Comparison of ENCODE assay signal across 9 cellular contexts in genomic region chr2:214810670-214811069, GRCh38. TPM values are rescaled to one million over a fixed set of nuclear protein-coding genes. Genes with fewer than 3 reads are reported as not detected.
A peak's percentile ranks its signal among the peaks of the same experiment; 100 is the strongest.
DNase-seq lines count a peak whose midpoint lies in the region; ATAC-seq and TF ChIP-seq lines count a peak whose summit lies in the region.
"Had no signal": no experiment of that assay in that cellular context is flagged by ENCODE, and none has a peak within 500 bp of the region (broad histone marks: within the 10 kb centered on the region; RNA-seq: fewer than 3 reads in every experiment).

No MANE protein-coding gene starts in this region.

- H3K36me3 Mint-ChIP-seq in activated naive CD4-positive, alpha-beta T cell treated with anti-CD3 and anti-CD28 coated beads, Interleukin-2, amount 10 ng/mL, durations not matched to agents 7 days and 5 days: peaks cover 11% of the 10 kb centered on the region
- peaks cover 12% of the 10 kb centered on the region for H3K36me3 Mint-ChIP-seq in activated naive CD8-positive, alpha-beta T cell treated with anti-CD3 and anti-CD28 coated beads for 36 hours

- ATAC-seq in upper lobe of right lung (no peak), HG03280 (IDR thresholded peaks at IDR 0.05; ENCODE audit: unreplicated experiment) (no peak), GM21786 (IDR thresholded peaks at IDR 0.05; ENCODE audit: unreplicated experiment) (no peak), HG03442 (IDR thresholded peaks at IDR 0.05; ENCODE audit: unreplicated experiment) (no peak)

- H3K36me3 ChIP-seq in upper lobe of right lung: no peaks in the 10 kb centered on the region

- H3K4me1 Mint-ChIP-seq in activated naive CD4-positive, alpha-beta T cell treated with anti-CD3 and anti-CD28 coated beads, Interleukin-2, amount 10 ng/mL, durations not matched to agents 7 days and 5 days: peaks cover 32% of the 10 kb centered on the region
- peaks cover 23% of the 10 kb centered on the region for H3K4me1 Mint-ChIP-seq in activated naive CD8-positive, alpha-beta T cell treated with anti-CD3 and anti-CD28 coated beads for 36 hours

- intact Hi-C loops in upper lobe of right lung (cut with DNase I): no loop called here

- H3K9me3 ChIP-seq in upper lobe of right lung: no peaks in the 10 kb centered on the region
- H3K9me3 ChIP-seq: body of pancreas had no signal

- no peaks in the 10 kb centered on the region for H3K4me1 ChIP-seq in upper lobe of right lung

- peak overlapping the region; percentile 91 for H3K4me3 Mint-ChIP-seq in activated naive CD4-positive, alpha-beta T cell treated with anti-CD3 and anti-CD28 coated beads, Interleukin-2, amount 10 ng/mL, durations not matched to agents 7 days and 5 days
- peak overlapping the region; percentile 84 for H3K4me3 Mint-ChIP-seq in activated naive CD8-positive, alpha-beta T cell treated with anti-CD3 and anti-CD28 coated beads for 36 hours

- peak overlapping the region; percentile 79 for H3K27ac ChIP-seq in upper lobe of right lung

- DNase-seq in activated naive CD4-positive, alpha-beta T cell treated with anti-CD3 and anti-CD28 coated beads, Interleukin-2, amount 10 ng/mL, durations not matched to agents 7 days and 5 days: no peak
- DNase-seq in activated naive CD4-positive, alpha-beta T cell treated with Interleukin-2 at 50 U/mL for 16 hours: no peak
- DNase-seq in activated naive CD8-positive, alpha-beta T cell treated with anti-CD3 and anti-CD28 coated beads for 36 hours: no peak
- peak; percentile 46 for DNase-seq in left kidney (ENCODE audit: low read depth, low spot score)
- DNase-seq in upper lobe of right lung: no peak

- CTCF ChIA-PET in activated naive CD4-positive, alpha-beta T cell treated with anti-CD3 and anti-CD28 coated beads, Interleukin-2, amount 10 ng/mL, durations not matched to agents 7 days and 5 days (lab: Charles Lee): no interaction called here

- H3K9me3 Mint-ChIP-seq in activated naive CD4-positive, alpha-beta T cell treated with anti-CD3 and anti-CD28 coated beads, Interleukin-2, amount 10 ng/mL, durations not matched to agents 7 days and 5 days: no peaks in the 10 kb centered on the region
- no peaks in the 10 kb centered on the region for H3K9me3 Mint-ChIP-seq in activated naive CD8-positive, alpha-beta T cell treated with anti-CD3 and anti-CD28 coated beads for 36 hours

- no peak overlapping the region for H3K27ac Mint-ChIP-seq in activated naive CD4-positive, alpha-beta T cell treated with anti-CD3 and anti-CD28 coated beads, Interleukin-2, amount 10 ng/mL, durations not matched to agents 7 days and 5 days
- peak overlapping the region; percentile 57 for H3K27ac Mint-ChIP-seq in activated naive CD8-positive, alpha-beta T cell treated with anti-CD3 and anti-CD28 coated beads for 36 hours

- no peaks in the 10 kb centered on the region for H3K27me3 ChIP-seq in upper lobe of right lung
- H3K27me3 ChIP-seq: body of pancreas had no signal

- TF ChIP-seq CTCF in upper lobe of right lung (IDR thresholded peaks at IDR 0.05): no peak

- peaks cover 6% of the 10 kb centered on the region for H3K27me3 Mint-ChIP-seq in activated naive CD4-positive, alpha-beta T cell treated with anti-CD3 and anti-CD28 coated beads, Interleukin-2, amount 10 ng/mL, durations not matched to agents 7 days and 5 days
- H3K27me3 Mint-ChIP-seq in activated naive CD8-positive, alpha-beta T cell treated with anti-CD3 and anti-CD28 coated beads for 36 hours: peaks cover 13% of the 10 kb centered on the region

- peak overlapping the region; percentile 80 for H3K4me3 ChIP-seq in upper lobe of right lung

RNA-seq across cellular contexts. Expression of gene BARD1, which starts 1.2 kb away (rescaled TPM):
- 10 to 100 TPM; 21.8 to 22.3 TPM for total RNA-seq in activated naive CD8-positive, alpha-beta T cell treated with anti-CD3 and anti-CD28 coated beads for 36 hours
- 11.3 TPM for total RNA-seq in upper lobe of right lung
